4 cellular contexts compared by ENCODE assay signal in the genomic region with DNA sequence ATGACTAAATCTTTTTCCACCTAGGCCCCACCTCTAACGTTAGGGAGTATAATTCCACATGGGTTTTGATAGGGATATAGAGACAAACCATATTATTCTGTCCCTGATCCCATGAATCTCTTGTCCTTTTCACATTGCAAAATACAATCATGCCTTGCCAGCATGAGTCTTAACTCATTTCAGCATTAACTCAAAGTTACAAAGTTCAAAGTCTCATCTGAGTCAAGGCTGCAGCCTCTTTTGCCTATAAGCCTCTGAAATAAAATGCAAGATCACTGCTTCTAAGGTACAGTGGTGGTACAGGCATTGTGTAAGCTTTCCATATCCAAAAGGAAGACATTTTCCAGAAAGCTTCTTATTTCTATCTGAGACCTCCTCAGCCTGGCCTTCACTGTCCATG. TPM values are rescaled to one million over a fixed set of nuclear protein-coding genes. Genes with fewer than 3 reads are reported as not detected.
"Had no signal": no experiment of that assay in that cellular context is flagged by ENCODE, and none has a peak within 500 bp of the region (broad histone marks: within the 10 kb centered on the region; RNA-seq: fewer than 3 reads in every experiment).

No MANE protein-coding gene starts in this region.

RNA-seq across cellular contexts. Expression of a gene that starts 54.3 kb away (rescaled TPM):
- total RNA-seq: HT1080, IMR-90 had no signal
- polyA plus RNA-seq: IgD-negative memory B cell, IMR-90, K562 had no signal
